Comparison of ENCODE assay signal across 12 cellular contexts in genomic region chr21:44910229-44911065, GRCh38. TPM values are rescaled to one million over a fixed set of nuclear protein-coding genes. Genes with fewer than 3 reads are reported as not detected.
DNase-seq lines count a peak whose midpoint lies in the region; TF ChIP-seq lines count a peak whose summit lies in the region.
"Had no signal": no experiment of that assay in that cellular context is flagged by ENCODE, and none has a peak within 500 bp of the region (broad histone marks: within the 10 kb centered on the region; RNA-seq: fewer than 3 reads in every experiment).

No MANE protein-coding gene starts in this region.

- H3K27me3 Mint-ChIP-seq in activated T-cell treated with anti-CD3 and anti-CD28 coated beads, Interleukin-2, amount 50 U/mL, for 24 hours = no peaks in the 10 kb centered on the region
- peaks cover 19% of the 10 kb centered on the region for H3K27me3 Mint-ChIP-seq in brain

- no peak overlapping the region for H3K4me2 ChIP-seq in OCI-LY7 (ENCODE audit: low read length)

- H3K4me1 ChIP-seq in OCI-LY7 (ENCODE audit: insufficient read depth, low read length, poor library complexity, severe bottlenecking) = peaks cover 39% of the 10 kb centered on the region
- peaks cover 52 to 99% (median 89%) of the 10 kb centered on the region in 6 donors for H3K4me1 ChIP-seq in spleen

- no peaks in the 10 kb centered on the region for H3K27me3 ChIP-seq in spleen (replicated peaks in 1 of 7)
- H3K27me3 ChIP-seq: MG63 had no signal

- no TSS peak for BruUV-seq in OCI-LY7 (replicated peaks; lab: Mats Ljungman, UMichigan)

- no peak overlapping the region for H3K4me3 ChIP-seq in OCI-LY7 (ENCODE audit: low read depth, low read length, poor library complexity, severe bottlenecking)
- H3K4me3 ChIP-seq in spleen = peak overlapping the region in 1 of 8 donors; percentile 59
- H3K4me3 ChIP-seq in coronary artery = no peak overlapping the region
- H3K4me3 ChIP-seq: MG63 had no signal

- DNase-seq in activated T-cell treated with anti-CD3 and anti-CD28 coated beads, Interleukin-2, amount 50 U/mL, for 24 hours = no peak
- DNase-seq in activated T-cell treated with anti-CD3 and anti-CD28 coated beads, Interleukin-2, amount 50 U/mL, for 48 hours = no peak
- DNase-seq in OCI-LY7 (ENCODE audit: low spot score) (peak; percentile 59), spleen (no peak), NCI-H1105 treated with DMSO at 0.1 percent for 48 hours (lab: John Stamatoyannopoulos, UW) (no peak), NCI-H2081 treated with DMSO at 0.1 percent for 48 hours (lab: John Stamatoyannopoulos, UW) (no peak), coronary artery (ENCODE audit: low spot score) (no peak)
- DNase-seq: activated CD4-positive, alpha-beta T cell treated with anti-CD3 and anti-CD28 coated beads, Interleukin-2, amount 50 U/mL, for 48 hours; NCI-H510A treated with DMSO at 0.1 percent for 48 hours had no signal

- H3K9me3 ChIP-seq in OCI-LY7 (ENCODE audit: low read length) = no peaks in the 10 kb centered on the region
- H3K9me3 ChIP-seq in spleen = no peaks in the 10 kb centered on the region
- H3K9me3 ChIP-seq: MG63 had no signal

- no peaks in the 10 kb centered on the region for H4K20me1 ChIP-seq in OCI-LY7 (ENCODE audit: insufficient read depth, low read length)

- intact Hi-C loops in OCI-LY7 (cut with micrococcal nuclease; ENCODE audit: unreplicated experiment) = loop anchor here (2.0 kb wide), 1 partner anchor 18 kb away; no protein-coding TSS in a partner anchor
- intact Hi-C loops in spleen (cut with DNase I; ENCODE audit: low total_unique reads) = no loop called here

- H3K27ac Mint-ChIP-seq in activated T-cell treated with anti-CD3 and anti-CD28 coated beads, Interleukin-2, amount 50 U/mL, for 24 hours = peak overlapping the region; percentile 95
- H3K27ac Mint-ChIP-seq in brain = peak overlapping the region in 4 of 5 experiments; percentile 48 to 94 (median 80)

- no peaks in the 10 kb centered on the region for H3K9me3 Mint-ChIP-seq in activated T-cell treated with anti-CD3 and anti-CD28 coated beads, Interleukin-2, amount 50 U/mL, for 24 hours
- no peaks in the 10 kb centered on the region for H3K9me3 Mint-ChIP-seq in brain
- H3K9me3 Mint-ChIP-seq: neural crest cell had no signal

- 78 to 85% (median 83%) methylated on average over 19 to 27 of the region's 27 CpGs for WGBS in spleen, 5 donors

- H3K9me2 ChIP-seq in OCI-LY7 (ENCODE audit: insufficient read depth, low read length) = no peaks in the 10 kb centered on the region

- no peak for TF ChIP-seq POLR2A in spleen (IDR thresholded peaks at IDR 0.05)

- H3K27ac ChIP-seq in OCI-LY7 (ENCODE audit: low read depth, low read length, poor library complexity, severe bottlenecking) (no peak overlapping the region), spleen (peak overlapping the region in 7 of 8 donors; percentile 82 to 97 (median 93)), coronary artery (peak overlapping the region in 1 of 2 donors; percentile 61)

- H3K36me3 Mint-ChIP-seq in activated T-cell treated with anti-CD3 and anti-CD28 coated beads, Interleukin-2, amount 50 U/mL, for 24 hours (ENCODE audit: low read depth) = peaks cover 55% of the 10 kb centered on the region
- H3K36me3 Mint-ChIP-seq in brain = no peaks in the 10 kb centered on the region

- CTCF ChIA-PET in OCI-LY7 (lab: Charles Lee; ENCODE audit: unreplicated experiment) = interaction anchor here (0.6 kb wide), 1 partner anchor 17 kb away, joined by 5 read pairs; no protein-coding TSS in a partner anchor

- peaks cover 75% of the 10 kb centered on the region for H3K4me1 Mint-ChIP-seq in activated T-cell treated with anti-CD3 and anti-CD28 coated beads, Interleukin-2, amount 50 U/mL, for 24 hours (ENCODE audit: low read depth)
- peaks cover 15% of the 10 kb centered on the region for H3K4me1 Mint-ChIP-seq in brain

- H3K36me3 ChIP-seq in OCI-LY7 (ENCODE audit: insufficient read depth, low read length) (no peaks in the 10 kb centered on the region), spleen (peaks cover 0 to 53% (median 20%) of the 10 kb centered on the region in 6 donors)
- H3K36me3 ChIP-seq: MG63 had no signal

- H3K79me2 ChIP-seq in OCI-LY7 (ENCODE audit: insufficient read depth, low read depth, low read length) = no peaks in the 10 kb centered on the region

- TF ChIP-seq CTCF in OCI-LY7 (conservative IDR thresholded peaks at IDR 0.05; ENCODE audit: low read length) (no peak), brain (conservative IDR thresholded peaks at IDR 0.05) (no peak), spleen (IDR thresholded peaks at IDR 0.05 in 8 of 11, conservative IDR thresholded peaks at IDR 0.05 in 3 of 11) (no peak), coronary artery (IDR thresholded peaks at IDR 0.05) (no peak)

- POLR2A ChIA-PET in OCI-LY7 (lab: Charles Lee) = interaction anchor here (1.3 kb wide), 1 partner anchor 17 kb away, joined by 3 read pairs; no protein-coding TSS in a partner anchor

- H2AFZ ChIP-seq in OCI-LY7 (ENCODE audit: low read length) = no peak overlapping the region

- no peak overlapping the region for H3K4me3 Mint-ChIP-seq in activated T-cell treated with anti-CD3 and anti-CD28 coated beads, Interleukin-2, amount 50 U/mL, for 24 hours
- no peak overlapping the region for H3K4me3 Mint-ChIP-seq in brain
- H3K4me3 Mint-ChIP-seq: neural crest cell had no signal

RNA-seq across cellular contexts. Expression of gene ITGB2, which starts 10.3 kb away (rescaled TPM):
- 4.2 and 11.6 TPM in 2 replicates for total RNA-seq in OCI-LY7 (2014; rRNA removed; shearing (Covaris generic))
- total RNA-seq in OCI-LY7 (2022) (60.8 and 78.9 TPM in 2 replicates), spleen (100 to 1,000 TPM; 285 to 754 (median 415) TPM)
- polyA plus RNA-seq in brain (ENCODE audit: insufficient read depth, low read depth, low replicate concordance) (11.3 TPM), spleen (100 to 1,000 TPM in 2 of 3 donors, 10 to 100 TPM in 1; 92.1 to 332 (median 250) TPM)

RNA-seq across cellular contexts. Expression of gene SLX9, which starts 29.4 kb away (rescaled TPM):
- total RNA-seq in OCI-LY7 (2014; rRNA removed; shearing (Covaris generic)) = 18.6 and 37.0 TPM in 2 replicates
- total RNA-seq in OCI-LY7 (2022) (53.3 and 61.6 TPM in 2 replicates), spleen (10 to 100 TPM in 6 of 7 donors, 1 to 10 TPM in 1; 6.1 to 30.6 (median 26.4) TPM)
- polyA plus RNA-seq in brain (ENCODE audit: insufficient read depth, low read depth, low replicate concordance) (33.7 TPM), spleen (10 to 100 TPM; 16.4 to 35.4 (median 28.5) TPM)

RNA-seq across cellular contexts. Expression of gene PTTG1IP, which starts 37.0 kb away (rescaled TPM):
- total RNA-seq in OCI-LY7 (2014; rRNA removed; shearing (Covaris generic)) = 38.3 and 38.9 TPM in 2 replicates
- total RNA-seq in OCI-LY7 (2022) = 56.3 and 58.1 TPM in 2 replicates
- 335 TPM for polyA plus RNA-seq in brain (ENCODE audit: insufficient read depth, low read depth, low replicate concordance)
- 100 to 1,000 TPM; 121 to 189 (median 165) TPM for total RNA-seq in spleen
- polyA plus RNA-seq in spleen = 10 to 100 TPM; 57.6 to 69.3 (median 64.9) TPM
